In the genomic region with DNA sequence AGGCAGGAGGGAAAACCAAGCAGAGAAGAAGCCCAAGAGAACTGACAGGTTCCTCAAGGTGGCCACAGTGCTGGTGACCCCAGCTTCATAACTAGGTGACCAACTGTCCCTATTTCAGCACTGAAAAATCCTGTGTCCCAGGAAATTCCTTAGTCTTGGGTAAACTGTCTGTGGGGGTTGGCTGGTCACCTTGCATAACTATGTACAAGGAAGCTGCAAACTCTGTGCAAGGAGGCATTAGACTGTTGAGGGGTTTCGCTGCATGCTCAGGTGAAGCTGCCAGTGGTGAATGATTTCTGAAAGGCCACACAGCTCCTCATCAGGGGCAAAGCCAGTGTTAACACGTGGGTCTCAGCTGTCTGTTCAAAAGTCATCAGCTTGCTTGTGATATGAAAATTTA, we compare ENCODE assay signal across 18 cellular contexts. TPM values are rescaled to one million over a fixed set of nuclear protein-coding genes. Genes with fewer than 3 reads are reported as not detected.
DNase-seq lines count a peak whose midpoint lies in the region; FAIRE-seq and TF ChIP-seq lines count a peak whose summit lies in the region.
"Had no signal": no experiment of that assay in that cellular context is flagged by ENCODE, and none has a peak within 500 bp of the region (broad histone marks: within the 10 kb centered on the region; RNA-seq: fewer than 3 reads in every experiment).

No MANE protein-coding gene starts in this region.

- no peak overlapping the region for H3K9ac ChIP-seq in H1 (replicated peaks in 1 of 4; ENCODE audit: extremely low read depth in 1 of 4, low read depth in 3 of 4, low read length in 3 of 4)
- no peak overlapping the region for H3K9ac ChIP-seq in trophoblast cell (ENCODE audit: low read length)
- H3K9ac ChIP-seq: BLaER1 treated with 17β-estradiol and CSF1 and Interleukin-3, amounts not matched to agents 10 nM and 100 nM had no signal

- H2BK120ac ChIP-seq in H1 (replicated peaks; ENCODE audit: low read depth, low read length) (no peak overlapping the region), trophoblast cell (ENCODE audit: insufficient read depth, low read length, poor library complexity) (no peak overlapping the region)

- H3K4me1 ChIP-seq in H1 (replicated peaks in 1 of 4; ENCODE audit: control insufficient read depth in 3 of 4, insufficient read depth in 4 of 4, low read length in 3 of 4) (peaks cover 0 to 17% (median 11%) of the 10 kb centered on the region in 4 experiments; a peak in 5 of 7 replicates), trophoblast cell (ENCODE audit: control insufficient read depth in 1 of 2, insufficient read depth in 2 of 2, low read length in 2 of 2) (peaks cover 4% of the 10 kb centered on the region in 2 experiments)
- H3K4me1 ChIP-seq: BLaER1 treated with 17β-estradiol and CSF1 and Interleukin-3, amounts not matched to agents 10 nM and 100 nM had no signal

- intact Hi-C loops in Calu3 (cut with micrococcal nuclease; ENCODE audit: unreplicated experiment), result loop anchor here (2.0 kb wide), 1 partner anchor 33 kb away; no protein-coding TSS in a partner anchor

- H4K91ac ChIP-seq in H1 (replicated peaks; ENCODE audit: insufficient read length, low read length), result peak overlapping the region; percentile 62
- H4K91ac ChIP-seq in trophoblast cell (ENCODE audit: low read depth, low read length), result no peak overlapping the region

- no peaks in the 10 kb centered on the region for H3K27me3 Mint-ChIP-seq in Calu3 (ENCODE audit: unreplicated experiment)

- no peak overlapping the region for H3K27ac ChIP-seq in H1 (ENCODE audit: low read depth, low read length)
- H3K27ac ChIP-seq in trophoblast cell (ENCODE audit: low read depth, low read length), result no peak overlapping the region
- H3K27ac ChIP-seq: BLaER1 treated with 17β-estradiol and CSF1 and Interleukin-3, amounts not matched to agents 10 nM and 100 nM had no signal

- 56% methylated on average over 2 of the region's 2 CpGs; no CpG with 5 or more reads in 1 of the 2 experiments for WGBS in H1 (ENCODE audit: extremely low coverage in 1 of 2, insufficient coverage in 1 of 2, insufficient read length in 1 of 2, insufficient replicate concordance in 2 of 2, low coverage in 1 of 2, low lambda C conversion rate in 2 of 2, missing lambda C conversion rate in 1 of 2), 2 experiments
- no CpG with 5 or more reads among the region's 2 CpGs for WGBS in trophoblast cell (ENCODE audit: extremely low coverage, insufficient coverage, insufficient read length)

- H2BK12ac ChIP-seq in H1 (ENCODE audit: low read depth, low read length), result no peak overlapping the region
- H2BK12ac ChIP-seq in trophoblast cell (ENCODE audit: low read length), result no peak overlapping the region

- H3K4me3 ChIP-seq in H1 (ENCODE audit: extremely low read depth in 1 of 4, insufficient read depth in 2 of 4, low read depth in 3 of 4, low read length in 4 of 4) (no peak overlapping the region), trophoblast cell (ENCODE audit: low read depth, low read length) (no peak overlapping the region)
- H3K4me3 ChIP-seq: BLaER1 treated with 17β-estradiol and CSF1 and Interleukin-3, amounts not matched to agents 10 nM and 100 nM; K562 had no signal

- H3K79me2 ChIP-seq in H1 (ENCODE audit: control insufficient read depth in 1 of 2, insufficient read depth in 2 of 2, low read length in 2 of 2) (peaks cover 0 to 61% of the 10 kb centered on the region in 2 experiments; a peak in 2 of 4 replicates), trophoblast cell (ENCODE audit: control insufficient read depth, insufficient read depth, low read length, poor library complexity) (peaks cover 3% of the 10 kb centered on the region)

- H3K4me3 Mint-ChIP-seq in Calu3 (ENCODE audit: low read depth, unreplicated experiment), result peak overlapping the region; percentile 34
- H3K4me3 Mint-ChIP-seq: CD4-positive, CD25-positive, alpha-beta regulatory T cell had no signal

- H2BK20ac ChIP-seq in H1 (ENCODE audit: low read length), result no peak overlapping the region

- H2AFZ ChIP-seq in H1 (ENCODE audit: low read length) (no peak overlapping the region), trophoblast cell (ENCODE audit: insufficient read depth, low read length, poor library complexity) (no peak overlapping the region)

- peak overlapping the region in 1 of 2 experiments; percentile 7; a peak in 1 of 4 replicates for H3K4me2 ChIP-seq in H1 (ENCODE audit: insufficient read depth in 1 of 2, low read depth in 2 of 2, low read length in 2 of 2)
- no peak overlapping the region for H3K4me2 ChIP-seq in trophoblast cell (ENCODE audit: low read length)
- H3K4me2 ChIP-seq: BLaER1 treated with 17β-estradiol and CSF1 and Interleukin-3, amounts not matched to agents 10 nM and 100 nM had no signal

- H3K56ac ChIP-seq in H1 (replicated peaks; ENCODE audit: insufficient read length, low read depth, low read length), result no peak overlapping the region

- CTCF ChIA-PET in Calu3 (lab: Charles Lee) (interaction anchor here (0.9 to 1.3 kb wide), 3 partner anchors 11 to 37 kb away, joined by 3 to 4 read pairs (median 3); no protein-coding TSS in a partner anchor), H1 (lab: Charles Lee; ENCODE audit: partially characterized antibody) (interaction anchor here (1.2 kb wide), 1 partner anchor 12 kb away, joined by 3 read pairs; no protein-coding TSS in a partner anchor)

- no peak overlapping the region for H4K12ac ChIP-seq in trophoblast cell (ENCODE audit: low read depth, low read length)

- no peak for TF ChIP-seq EP300 in H1 (IDR thresholded peaks at IDR 0.05; ENCODE audit: borderline replicate concordance in 1 of 2, low read depth in 2 of 2, low read length in 2 of 2)

- TF ChIP-seq RAD21 in H1 (IDR thresholded peaks at IDR 0.05 in 1 of 2, conservative IDR thresholded peaks at IDR 0.05 in 1 of 2; ENCODE audit: low read depth in 2 of 2, low read length in 2 of 2), result no peak

- H2AK5ac ChIP-seq in H1 (ENCODE audit: low read depth, low read length) (no peak overlapping the region), trophoblast cell (ENCODE audit: low read length) (peak overlapping the region; percentile 37)

- H3K18ac ChIP-seq in H1 (ENCODE audit: extremely low read depth, low read length) (no peak overlapping the region), trophoblast cell (ENCODE audit: low read length) (peak overlapping the region; percentile 75)

- no peak overlapping the region for H2BK15ac ChIP-seq in H1 (ENCODE audit: low read length)

- no peak overlapping the region for H4K5ac ChIP-seq in H1 (ENCODE audit: insufficient read length, low read depth, low read length)

- H3K27me3 ChIP-seq in H1 (replicated peaks in 1 of 4; ENCODE audit: control insufficient read depth in 3 of 4, extremely low read depth in 1 of 4, insufficient read depth in 3 of 4, low read length in 3 of 4) (no peaks in the 10 kb centered on the region), trophoblast cell (ENCODE audit: insufficient read depth, low read length) (no peaks in the 10 kb centered on the region)
- H3K27me3 ChIP-seq: BLaER1 treated with 17β-estradiol and CSF1 and Interleukin-3, amounts not matched to agents 10 nM and 100 nM had no signal

- TF ChIP-seq POLR2A in H1 (IDR thresholded peaks at IDR 0.05; ENCODE audit: control extremely low read depth in 1 of 2, low read depth in 2 of 2, low read length in 2 of 2), result no peak

- H4K20me1 ChIP-seq in H1 (replicated peaks in 1 of 2; ENCODE audit: control insufficient read depth in 1 of 2, insufficient read depth in 2 of 2, low read length in 2 of 2), result peaks cover 0 to 2% of the 10 kb centered on the region in 2 experiments
- H4K20me1 ChIP-seq: BLaER1 treated with 17β-estradiol and CSF1 and Interleukin-3, amounts not matched to agents 10 nM and 100 nM had no signal

- BruUV-seq in Calu3 (replicated peaks; lab: Mats Ljungman, UMichigan), result no TSS peak

- POLR2A ChIA-PET in H1 (lab: Charles Lee; ENCODE audit: partially characterized antibody), result no interaction called here

- H3K14ac ChIP-seq in H1 (ENCODE audit: insufficient read length) (no peak overlapping the region), trophoblast cell (ENCODE audit: low read length) (no peak overlapping the region)

- H3K9me3 Mint-ChIP-seq in Calu3 (ENCODE audit: low read depth, unreplicated experiment), result no peaks in the 10 kb centered on the region

- H3K79me1 ChIP-seq in H1 (ENCODE audit: low read depth, low read length) (no peaks in the 10 kb centered on the region; the same call in 1 of the 2 replicates), trophoblast cell (ENCODE audit: low read length) (no peaks in the 10 kb centered on the region)

- peaks cover 6% of the 10 kb centered on the region for H3K36me3 Mint-ChIP-seq in Calu3 (ENCODE audit: insufficient read depth, unreplicated experiment)
- H3K36me3 Mint-ChIP-seq: CD4-positive, CD25-positive, alpha-beta regulatory T cell had no signal

- FAIRE-seq in H1 (lab: Jason Lieb, UNC), result no peak
- FAIRE-seq: D721Med, G401.6, GM12892, GM19239, K562 had no signal

- H3K27ac Mint-ChIP-seq in Calu3 (ENCODE audit: unreplicated experiment), result peak overlapping the region; percentile 42
- H3K27ac Mint-ChIP-seq: CD4-positive, CD25-positive, alpha-beta regulatory T cell had no signal

- no peak overlapping the region for H3K4ac ChIP-seq in H1 (replicated peaks; ENCODE audit: insufficient read length, low read depth, low read length)
- no peak overlapping the region for H3K4ac ChIP-seq in trophoblast cell (ENCODE audit: low read depth, low read length)

- H3K9me3 ChIP-seq in H1 (ENCODE audit: insufficient read depth in 2 of 2, low read depth in 1 of 2, low read length in 1 of 2) (peaks cover 0 to 4% of the 10 kb centered on the region in 2 experiments; a peak in 1 of 4 replicates), trophoblast cell (ENCODE audit: insufficient read depth, low read depth, low read length) (no peaks in the 10 kb centered on the region)
- H3K9me3 ChIP-seq: BLaER1 treated with 17β-estradiol and CSF1 and Interleukin-3, amounts not matched to agents 10 nM and 100 nM had no signal

- no peak overlapping the region for H2BK5ac ChIP-seq in H1 (ENCODE audit: low read depth, low read length)
- H2BK5ac ChIP-seq in trophoblast cell (ENCODE audit: low read depth, low read length, poor library complexity), result no peak overlapping the region

- DNase-seq in Calu3 (peak; percentile 26), H1 (ENCODE audit: low read depth in 1 of 2, low spot score in 2 of 2) (no peak), trophoblast cell (peak in 1 of 2 donors; percentile 44), SIG-M5 (lab: John Stamatoyannopoulos, UW) (no peak), SKM-1 treated with dmso at 0.1 percent for 144 hours (lab: John Stamatoyannopoulos, UW; ENCODE audit: unreplicated experiment) (no peak), NCI-H1436 treated with DMSO at 0.1 percent for 48 hours (lab: John Stamatoyannopoulos, UW) (no peak)
- DNase-seq in stimulated activated CD4-positive, alpha-beta T cell treated with anti-CD3 and anti-CD28 coated beads, Interleukin-4, amount 100 ng/mL, for 4 hours, result no peak
- DNase-seq: ACHN; CD4-positive, CD25-positive, alpha-beta regulatory T cell; DMS153; DMS79 treated with DMSO at 0.1 percent for 48 hours; EL had no signal

- H3K23ac ChIP-seq in H1 (ENCODE audit: insufficient read length) (no peak overlapping the region), trophoblast cell (ENCODE audit: low read length) (no peak overlapping the region)

- H3K23me2 ChIP-seq in H1 (ENCODE audit: low read depth, low read length), result no peaks in the 10 kb centered on the region

- peaks cover 76% of the 10 kb centered on the region for H3K4me1 Mint-ChIP-seq in Calu3 (ENCODE audit: low read depth, unreplicated experiment)

- H3K36me3 ChIP-seq in H1 (ENCODE audit: control insufficient read depth in 2 of 4, insufficient read depth in 4 of 4, low read length in 3 of 4) (no peaks in the 10 kb centered on the region), trophoblast cell (ENCODE audit: control insufficient read depth in 1 of 2, insufficient read depth in 2 of 2, low read length in 2 of 2) (no peaks in the 10 kb centered on the region)
- H3K36me3 ChIP-seq: BLaER1 treated with 17β-estradiol and CSF1 and Interleukin-3, amounts not matched to agents 10 nM and 100 nM had no signal

- no peak overlapping the region for H4K8ac ChIP-seq in H1 (ENCODE audit: extremely low read depth, insufficient read depth, low read length)
- H4K8ac ChIP-seq in trophoblast cell (ENCODE audit: low read depth, low read length), result no peak overlapping the region

- TF ChIP-seq CTCF in Calu3 (IDR thresholded peaks at IDR 0.05; ENCODE audit: unreplicated experiment) (no peak), H1 (IDR thresholded peaks at IDR 0.05; ENCODE audit: control extremely low read depth in 1 of 3, insufficient read depth in 1 of 3, low read depth in 1 of 3, low read length in 3 of 3) (no peak)

RNA-seq across cellular contexts. Expression of a gene that starts 36.9 kb away (rescaled TPM):
- 38.4 and 46.6 TPM in 2 replicates for total RNA-seq in Calu3 (2022)
- total RNA-seq in H1 (2021; fragmentation: NEBNext Ultra II Directional; extraction: Animal tissue kit (Norgen Biotek cat#: 25700)), result 10.1 and 10.7 TPM in 2 replicates
- polyA plus RNA-seq in H1 (2011; rRNA removed), result 5.5 and 5.6 TPM in 2 replicates
- polyA plus RNA-seq in H1 (2011; cell fraction: cytosol; rRNA removed), result 6.2 TPM
- polyA plus RNA-seq in H1 (2011; cell fraction: nucleus; rRNA removed), result 13.1 TPM
- 6.2 to 7.1 TPM (median 6.7 TPM) in 4 replicates for polyA plus RNA-seq in H1 (2012, experiment 1 of 2)
- 1.4 TPM for polyA plus RNA-seq in H1 (2012, experiment 2 of 2)
- polyA plus RNA-seq in H1 (2013, experiment 1 of 2), result 12.4 TPM
- polyA plus RNA-seq in H1 (2013, experiment 2 of 2), result 11.5 TPM
- polyA minus RNA-seq in H1 (2011; rRNA and poly(A)+ RNA removed), result 22.7 and 25.9 TPM in 2 replicates
- 8.3 TPM for polyA minus RNA-seq in H1 (2011; cell fraction: cytosol; rRNA and poly(A)+ RNA removed)
- polyA minus RNA-seq in H1 (2011; cell fraction: nucleus; rRNA and poly(A)+ RNA removed), result 40.7 TPM
- 18.4 and 18.5 TPM in 2 replicates for polyA plus RNA-seq in trophoblast cell (2013)
- total RNA-seq: K562 had no signal
- polyA plus RNA-seq: K562 had no signal
